In the genomic region with DNA sequence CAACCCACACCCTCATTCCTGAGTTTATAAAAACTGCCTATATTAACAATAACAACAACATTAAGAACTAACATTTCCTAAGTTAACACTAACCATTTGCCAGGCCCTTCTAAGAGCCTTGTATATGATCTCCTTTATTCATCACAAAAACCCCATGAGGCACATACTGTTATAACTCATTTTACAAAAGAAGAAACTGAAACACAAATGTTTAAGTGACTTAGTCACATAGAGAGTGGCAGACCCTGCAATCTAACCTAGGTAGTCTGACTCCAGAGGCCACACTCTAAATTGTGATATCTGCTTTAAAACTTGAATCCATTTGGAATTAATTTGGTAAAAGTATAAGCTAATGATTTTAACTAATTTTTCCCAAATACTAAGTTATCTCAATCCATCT, we compare ENCODE assay signal across 22 cellular contexts.
DNase-seq lines count a peak whose midpoint lies in the region; ATAC-seq, FAIRE-seq and TF ChIP-seq lines count a peak whose summit lies in the region.
"Had no signal": no experiment of that assay in that cellular context is flagged by ENCODE, and none has a peak within 500 bp of the region (broad histone marks: within the 10 kb centered on the region; RNA-seq: fewer than 3 reads in every experiment).

No MANE protein-coding gene starts in this region.

- RAD21 ChIA-PET in GM12878 (lab: Charles Lee; ENCODE audit: unreplicated experiment): no interaction called here

- ATAC-seq in GM18868 (IDR thresholded peaks at IDR 0.05; ENCODE audit: unreplicated experiment): peak; percentile 40
- peak; percentile 67 for ATAC-seq in GM12878
- no peak for ATAC-seq in activated T-helper 17 cell treated with anti-CD3 and anti-CD28 coated beads, Interleukin-2, amount 50 U/mL, for 72 hours (replicated peaks)
- ATAC-seq: CD8-positive, alpha-beta T cell had no signal

- no peak overlapping the region for H3K4me3 ChIP-seq in Caco-2 (ENCODE audit: low read depth, low read length)
- no peak overlapping the region for H3K4me3 ChIP-seq in GM12878
- H3K4me3 ChIP-seq: BLaER1 treated with 17β-estradiol and CSF1 and Interleukin-3, amounts not matched to agents 10 nM and 100 nM had no signal

- H3K9me3 ChIP-seq in Caco-2 (no peaks in the 10 kb centered on the region), GM12878 (replicated peaks; ENCODE audit: control insufficient read depth, insufficient read depth, low read length) (no peaks in the 10 kb centered on the region)

- no peak for TF ChIP-seq EP300 in GM12878 (IDR thresholded peaks at IDR 0.05; ENCODE audit: borderline replicate concordance in 1 of 2, control insufficient read depth in 1 of 2, low read depth in 2 of 2, low read length in 2 of 2)

- CTCF ChIA-PET in Caco-2 (lab: Charles Lee) (no interaction called here), GM12878 (lab: Yijun Ruan, JAX) (interaction anchor here (1.8 kb wide), 1 partner anchor 15 kb away, joined by 5 read pairs; no protein-coding TSS in a partner anchor)

- SMC1A ChIA-PET in GM12878 (lab: Charles Lee; ENCODE audit: uncharacterized antibody, unreplicated experiment): interaction anchor here (1.0 to 1.9 kb wide), 2 partner anchors 14 to 73 kb away, joined by 3 to 4 read pairs; no protein-coding TSS in a partner anchor

- no peak overlapping the region for H3K27ac Mint-ChIP-seq in Caco-2 (ENCODE audit: unreplicated experiment)
- H3K27ac Mint-ChIP-seq in activated T-helper 17 cell treated with anti-CD3 and anti-CD28 coated beads, Interleukin-2, amount 50 U/mL, for 72 hours: no peak overlapping the region
- H3K27ac Mint-ChIP-seq: B cell; CD4-positive, alpha-beta T cell; CD8-positive, alpha-beta T cell had no signal

- FAIRE-seq in GM12878 (lab: Jason Lieb, UNC): no peak
- FAIRE-seq: A204.1, GM12891 had no signal

- H3K4me1 Mint-ChIP-seq in Caco-2 (ENCODE audit: low read depth, unreplicated experiment): no peaks in the 10 kb centered on the region
- H3K4me1 Mint-ChIP-seq in activated T-helper 17 cell treated with anti-CD3 and anti-CD28 coated beads, Interleukin-2, amount 50 U/mL, for 72 hours: no peaks in the 10 kb centered on the region
- H3K4me1 Mint-ChIP-seq: B cell had no signal

- no peaks in the 10 kb centered on the region; the same call in 1 of the 2 replicates for H4K20me1 ChIP-seq in GM12878 (ENCODE audit: control insufficient read depth, insufficient read depth)
- H4K20me1 ChIP-seq: BLaER1 treated with 17β-estradiol and CSF1 and Interleukin-3, amounts not matched to agents 10 nM and 100 nM had no signal

- H3K36me3 Mint-ChIP-seq in Caco-2 (ENCODE audit: insufficient read depth, unreplicated experiment): no peaks in the 10 kb centered on the region
- no peaks in the 10 kb centered on the region for H3K36me3 Mint-ChIP-seq in activated T-helper 17 cell treated with anti-CD3 and anti-CD28 coated beads, Interleukin-2, amount 50 U/mL, for 72 hours (ENCODE audit: low read depth)
- H3K36me3 Mint-ChIP-seq: CD8-positive, alpha-beta T cell had no signal

- in situ Hi-C loops in GM12878 (cut with MboI): no loop called here

- no peak for TF ChIP-seq POLR2A in GM12878 (IDR thresholded peaks at IDR 0.05; ENCODE audit: low read depth, low read length)

- H3K36me3 ChIP-seq in Caco-2 (ENCODE audit: control insufficient read depth, insufficient read depth, low read length) (no peaks in the 10 kb centered on the region), GM12878 (ENCODE audit: control insufficient read depth in 2 of 2, insufficient read depth in 2 of 2, low read length in 1 of 2) (no peaks in the 10 kb centered on the region)
- H3K36me3 ChIP-seq: BLaER1 treated with 17β-estradiol and CSF1 and Interleukin-3, amounts not matched to agents 10 nM and 100 nM had no signal

- H3K27me3 ChIP-seq in Caco-2 (replicated peaks; ENCODE audit: control insufficient read depth, insufficient read depth, low read length) (no peaks in the 10 kb centered on the region), GM12878 (replicated peaks in 1 of 2; ENCODE audit: control insufficient read depth in 2 of 2, insufficient read depth in 2 of 2, low read length in 1 of 2) (no peaks in the 10 kb centered on the region; a peak in 1 of 4 replicates)
- H3K27me3 ChIP-seq: BLaER1 treated with 17β-estradiol and CSF1 and Interleukin-3, amounts not matched to agents 10 nM and 100 nM had no signal

- H2AFZ ChIP-seq in GM12878 (ENCODE audit: control insufficient read depth, low read depth, low read length): no peak overlapping the region

- peaks cover 9% of the 10 kb centered on the region for H3K9me3 Mint-ChIP-seq in Caco-2 (ENCODE audit: unreplicated experiment)
- peaks cover 3% of the 10 kb centered on the region for H3K9me3 Mint-ChIP-seq in activated T-helper 17 cell treated with anti-CD3 and anti-CD28 coated beads, Interleukin-2, amount 50 U/mL, for 72 hours

- H3K4me2 ChIP-seq in GM12878 (ENCODE audit: control insufficient read depth, insufficient read depth): no peak overlapping the region
- H3K4me2 ChIP-seq: BLaER1 treated with 17β-estradiol and CSF1 and Interleukin-3, amounts not matched to agents 10 nM and 100 nM had no signal

- H3K27ac ChIP-seq in GM12878 (ENCODE audit: control insufficient read depth, insufficient read depth): no peak overlapping the region
- H3K27ac ChIP-seq: BLaER1 treated with 17β-estradiol and CSF1 and Interleukin-3, amounts not matched to agents 10 nM and 100 nM; C4-2B had no signal

- intact Hi-C loops in Caco-2 (cut with micrococcal nuclease; ENCODE audit: unreplicated experiment) (loop anchor here (2.0 kb wide), 1 partner anchor 21 kb away; no protein-coding TSS in a partner anchor), GM12878 (cut with micrococcal nuclease; ENCODE audit: unreplicated experiment) (no loop called here)

- no peak overlapping the region for H3K9ac ChIP-seq in GM12878 (ENCODE audit: control insufficient read depth, insufficient read depth, low read length)
- H3K9ac ChIP-seq: BLaER1 treated with 17β-estradiol and CSF1 and Interleukin-3, amounts not matched to agents 10 nM and 100 nM had no signal

- peaks cover 13% of the 10 kb centered on the region for H3K27me3 Mint-ChIP-seq in Caco-2 (ENCODE audit: insufficient read depth, unreplicated experiment)
- H3K27me3 Mint-ChIP-seq in activated T-helper 17 cell treated with anti-CD3 and anti-CD28 coated beads, Interleukin-2, amount 50 U/mL, for 72 hours: peaks cover 13% of the 10 kb centered on the region

- POLR2A ChIA-PET in Caco-2 (lab: Charles Lee): no interaction called here
- POLR2A ChIA-PET in GM12878 (lab: Charles Lee): no interaction called here

- BruUV-seq in Caco-2 (replicated peaks; lab: Mats Ljungman, UMichigan) (no TSS peak), GM12878 (replicated peaks; lab: Mats Ljungman, UMichigan) (no TSS peak)

- H3K4me1 ChIP-seq in Caco-2 (no peaks in the 10 kb centered on the region), GM12878 (ENCODE audit: control insufficient read depth, insufficient read depth, low read length) (no peaks in the 10 kb centered on the region)

- TF ChIP-seq RAD21 in GM12878 (IDR thresholded peaks at IDR 0.05; ENCODE audit: insufficient read depth, low read depth, low read length): no peak

- TF ChIP-seq CTCF in Caco-2 (IDR thresholded peaks at IDR 0.05; ENCODE audit: insufficient read depth in 1 of 2, low read depth in 1 of 2, low read length in 1 of 2, severe bottlenecking in 1 of 2, unreplicated experiment in 1 of 2) (no peak), GM12878 (IDR thresholded peaks at IDR 0.05 in 2 of 3, conservative IDR thresholded peaks at IDR 0.05 in 1 of 3; ENCODE audit: control insufficient read depth in 2 of 3, extremely low read depth in 1 of 3, insufficient read depth in 1 of 3, low read depth in 3 of 3, low read length in 3 of 3) (no peak)

- peak overlapping the region; percentile 32 for H3K4me3 Mint-ChIP-seq in Caco-2 (ENCODE audit: unreplicated experiment)
- H3K4me3 Mint-ChIP-seq in activated T-helper 17 cell treated with anti-CD3 and anti-CD28 coated beads, Interleukin-2, amount 50 U/mL, for 72 hours: no peak overlapping the region
- H3K4me3 Mint-ChIP-seq: B cell; CD4-positive, alpha-beta T cell; CD8-positive, alpha-beta T cell had no signal

- no peak for DNase-seq in Caco-2
- no peak for DNase-seq in GM12878 (ENCODE audit: low read depth, low spot score)
- DNase-seq in NCI-H526 (lab: John Stamatoyannopoulos, UW): no peak
- DNase-seq in AG20443 (ENCODE audit: low spot score): no peak
- DNase-seq: 8988T; ACHN; AML-193; CD4-positive, alpha-beta T cell; CD8-positive, alpha-beta T cell; DMS 273 treated with DMSO at 0.1 percent for 48 hours; DMS153; DMS79; DND-41; EL; GDM1 had no signal

- H3K79me2 ChIP-seq in GM12878 (ENCODE audit: control insufficient read depth, insufficient read depth, low read length): no peaks in the 10 kb centered on the region

TF ChIP-seq in GM12878, 131 proteins besides CTCF, POLR2A, EP300 and RAD21 (continues in another document):
- no peak for TF ChIP-seq STAT1 (conservative IDR thresholded peaks at IDR 0.05)
- TF ChIP-seq, protein P1, sequence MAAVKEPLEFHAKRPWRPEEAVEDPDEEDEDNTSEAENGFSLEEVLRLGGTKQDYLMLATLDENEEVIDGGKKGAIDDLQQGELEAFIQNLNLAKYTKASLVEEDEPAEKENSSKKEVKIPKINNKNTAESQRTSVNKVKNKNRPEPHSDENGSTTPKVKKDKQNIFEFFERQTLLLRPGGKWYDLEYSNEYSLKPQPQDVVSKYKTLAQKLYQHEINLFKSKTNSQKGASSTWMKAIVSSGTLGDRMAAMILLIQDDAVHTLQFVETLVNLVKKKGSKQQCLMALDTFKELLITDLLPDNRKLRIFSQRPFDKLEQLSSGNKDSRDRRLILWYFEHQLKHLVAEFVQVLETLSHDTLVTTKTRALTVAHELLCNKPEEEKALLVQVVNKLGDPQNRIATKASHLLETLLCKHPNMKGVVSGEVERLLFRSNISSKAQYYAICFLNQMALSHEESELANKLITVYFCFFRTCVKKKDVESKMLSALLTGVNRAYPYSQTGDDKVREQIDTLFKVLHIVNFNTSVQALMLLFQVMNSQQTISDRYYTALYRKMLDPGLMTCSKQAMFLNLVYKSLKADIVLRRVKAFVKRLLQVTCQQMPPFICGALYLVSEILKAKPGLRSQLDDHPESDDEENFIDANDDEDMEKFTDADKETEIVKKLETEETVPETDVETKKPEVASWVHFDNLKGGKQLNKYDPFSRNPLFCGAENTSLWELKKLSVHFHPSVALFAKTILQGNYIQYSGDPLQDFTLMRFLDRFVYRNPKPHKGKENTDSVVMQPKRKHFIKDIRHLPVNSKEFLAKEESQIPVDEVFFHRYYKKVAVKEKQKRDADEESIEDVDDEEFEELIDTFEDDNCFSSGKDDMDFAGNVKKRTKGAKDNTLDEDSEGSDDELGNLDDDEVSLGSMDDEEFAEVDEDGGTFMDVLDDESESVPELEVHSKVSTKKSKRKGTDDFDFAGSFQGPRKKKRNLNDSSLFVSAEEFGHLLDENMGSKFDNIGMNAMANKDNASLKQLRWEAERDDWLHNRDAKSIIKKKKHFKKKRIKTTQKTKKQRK (IDR thresholded peaks at IDR 0.05; ENCODE audit: low read depth, low read length): no peak
